19 cellular contexts compared by ENCODE assay signal in genomic region chr5:171577940-171578856, GRCh38.
DNase-seq lines count a peak whose midpoint lies in the region; ATAC-seq, FAIRE-seq and TF ChIP-seq lines count a peak whose summit lies in the region.
"Had no signal": no experiment of that assay in that cellular context is flagged by ENCODE, and none has a peak within 500 bp of the region (broad histone marks: within the 10 kb centered on the region; RNA-seq: fewer than 3 reads in every experiment).

No MANE protein-coding gene starts in this region.

- H3K4me1 Mint-ChIP-seq in effector memory CD8-positive, alpha-beta T cell (ENCODE audit: low read depth in 2 of 2): no peaks in the 10 kb centered on the region
- H3K4me1 Mint-ChIP-seq in activated CD4-positive, alpha-beta T cell treated with anti-CD3 and anti-CD28 coated beads for 36 hours: no peaks in the 10 kb centered on the region
- H3K4me1 Mint-ChIP-seq: activated CD4-positive, alpha-beta T cell treated with anti-CD3 and anti-CD28 coated beads, Interleukin-2, amount 10 ng/mL, durations not matched to agents 24 days and 14 days; naive B cell had no signal

- no peak for FAIRE-seq in pancreas (lab: Jason Lieb, UNC)
- FAIRE-seq: keratinocyte, urothelium cell line had no signal

- peaks cover 31 to 35% of the 10 kb centered on the region in 2 donors for H3K27me3 Mint-ChIP-seq in effector memory CD8-positive, alpha-beta T cell
- H3K27me3 Mint-ChIP-seq in activated CD4-positive, alpha-beta T cell treated with anti-CD3 and anti-CD28 coated beads for 36 hours: peaks cover 6% of the 10 kb centered on the region

- TF ChIP-seq POLR2A in vagina (IDR thresholded peaks at IDR 0.05): no peak

- TF ChIP-seq CTCF in choroid plexus epithelial cell (conservative IDR thresholded peaks at IDR 0.05; ENCODE audit: low read depth, low read length) (no peak), right atrium auricular region (IDR thresholded peaks at IDR 0.05) (no peak), pancreas (IDR thresholded peaks at IDR 0.05) (no peak), vagina (IDR thresholded peaks at IDR 0.05) (no peak)

- H3K4me3 ChIP-seq in choroid plexus epithelial cell (ENCODE audit: low read depth, low read length) (no peak overlapping the region), right atrium auricular region (no peak overlapping the region), pancreas (no peak overlapping the region), vagina (no peak overlapping the region)

- H3K27ac ChIP-seq in right atrium auricular region: peak overlapping the region; percentile 6 to 56
- no peak overlapping the region for H3K27ac ChIP-seq in pancreas
- H3K27ac ChIP-seq in vagina: peak overlapping the region; percentile 70
- H3K27ac ChIP-seq: C4-2B had no signal

- POLR2A ChIA-PET in activated CD4-positive, alpha-beta T cell treated with anti-CD3 and anti-CD28 coated beads for 36 hours (lab: Charles Lee): no interaction called here

- no peaks in the 10 kb centered on the region for H3K9me3 Mint-ChIP-seq in effector memory CD8-positive, alpha-beta T cell
- peaks cover 2% of the 10 kb centered on the region for H3K9me3 Mint-ChIP-seq in activated CD4-positive, alpha-beta T cell treated with anti-CD3 and anti-CD28 coated beads for 36 hours (ENCODE audit: low read depth)

- H3K36me3 ChIP-seq in right atrium auricular region (no peaks in the 10 kb centered on the region), pancreas (no peaks in the 10 kb centered on the region), vagina (no peaks in the 10 kb centered on the region)

- H3K27me3 ChIP-seq in right atrium auricular region (no peaks in the 10 kb centered on the region), pancreas (no peaks in the 10 kb centered on the region), vagina (no peaks in the 10 kb centered on the region)

- CTCF ChIA-PET in activated CD4-positive, alpha-beta T cell treated with anti-CD3 and anti-CD28 coated beads for 36 hours (lab: Charles Lee): no interaction called here

- DNase-seq in choroid plexus epithelial cell (ENCODE audit: low read depth): peak; percentile 23
- DNase-seq in right atrium auricular region (ENCODE audit: low spot score): peak; percentile 75
- DNase-seq in pancreas: peak in 1 of 6 donors; percentile 16
- DNase-seq in vagina (ENCODE audit: extremely low spot score in 2 of 2): peak in 1 of 2 donors; percentile 74
- no peak for DNase-seq in effector memory CD8-positive, alpha-beta T cell
- no peak for DNase-seq in activated CD4-positive, alpha-beta T cell treated with anti-CD3 and anti-CD28 coated beads for 36 hours
- DNase-seq: activated CD4-positive, alpha-beta T cell treated with anti-CD3 and anti-CD28 coated beads, Interleukin-2, amount 10 ng/mL, durations not matched to agents 24 days and 14 days; DND-41; erythroblast; GOT3; IMR-90; naive B cell; SHP77 treated with DMSO at 0.1 percent for 48 hours; stimulated activated CD8-positive, alpha-beta memory T cell treated with anti-CD3 and anti-CD28 coated beads, Interleukin-4, amount 100 ng/mL, for 48 hours; T-helper 9 cell had no signal

- no peaks in the 10 kb centered on the region for H3K36me3 Mint-ChIP-seq in effector memory CD8-positive, alpha-beta T cell (ENCODE audit: insufficient read depth)
- H3K36me3 Mint-ChIP-seq in activated CD4-positive, alpha-beta T cell treated with anti-CD3 and anti-CD28 coated beads for 36 hours (ENCODE audit: low read depth): no peaks in the 10 kb centered on the region

- intact Hi-C loops in pancreas (cut with DNase I) (no loop called here), vagina (cut with DNase I) (loop anchor here (10.0 kb wide), 1 partner anchor 83 kb away; no protein-coding TSS in a partner anchor)
- intact Hi-C loops in activated CD4-positive, alpha-beta T cell treated with anti-CD3 and anti-CD28 coated beads for 36 hours (cut with DNase I, micrococcal nuclease): no loop called here

- WGBS in pancreas, 2 donors: 53 to 58% methylated on average over 13 of the region's 13 CpGs

- peak overlapping the region in 1 of 2 donors; percentile 85 for H3K27ac Mint-ChIP-seq in effector memory CD8-positive, alpha-beta T cell
- no peak overlapping the region for H3K27ac Mint-ChIP-seq in activated CD4-positive, alpha-beta T cell treated with anti-CD3 and anti-CD28 coated beads for 36 hours
- H3K27ac Mint-ChIP-seq: activated CD4-positive, alpha-beta T cell treated with anti-CD3 and anti-CD28 coated beads, Interleukin-2, amount 10 ng/mL, durations not matched to agents 24 days and 14 days had no signal

- H3K4me1 ChIP-seq in right atrium auricular region: peaks cover 0 to 39% of the 10 kb centered on the region in 2 donors
- no peaks in the 10 kb centered on the region for H3K4me1 ChIP-seq in pancreas
- peaks cover 33% of the 10 kb centered on the region for H3K4me1 ChIP-seq in vagina

- H3K9me3 ChIP-seq in right atrium auricular region (no peaks in the 10 kb centered on the region), pancreas (no peaks in the 10 kb centered on the region), vagina (no peaks in the 10 kb centered on the region)

- ATAC-seq in pancreas: peak in 3 of 4 donors; percentile 51 to 60 (median 56)
- ATAC-seq in effector memory CD8-positive, alpha-beta T cell (replicated peaks): no peak
- ATAC-seq in HG03039 (IDR thresholded peaks at IDR 0.05; ENCODE audit: unreplicated experiment): no peak
- ATAC-seq in activated CD4-positive, alpha-beta T cell treated with anti-CD3 and anti-CD28 coated beads for 36 hours: no peak

- H3K4me3 Mint-ChIP-seq in effector memory CD8-positive, alpha-beta T cell: no peak overlapping the region
- H3K4me3 Mint-ChIP-seq in activated CD4-positive, alpha-beta T cell treated with anti-CD3 and anti-CD28 coated beads for 36 hours: no peak overlapping the region
- H3K4me3 Mint-ChIP-seq: activated CD4-positive, alpha-beta T cell treated with anti-CD3 and anti-CD28 coated beads, Interleukin-2, amount 10 ng/mL, durations not matched to agents 24 days and 14 days; naive B cell had no signal

Comparison
In these comparisons a context has a peak if more than half of its experiments do, and no peak if none do; other contexts are left out.
1. DNase-seq: peak in choroid plexus epithelial cell (single experiment) and right atrium auricular region (single experiment); none in effector memory CD8-positive, alpha-beta T cell (0 of 3) and activated CD4-positive, alpha-beta T cell treated with anti-CD3 and anti-CD28 coated beads for 36 hours (single experiment).
2. H3K27ac ChIP-seq: peak in right atrium auricular region (2 of 2) and vagina (single experiment); none in pancreas (0 of 4).
3. ATAC-seq: peak in pancreas (3 of 4); none in effector memory CD8-positive, alpha-beta T cell (single experiment), HG03039 (single experiment) and activated CD4-positive, alpha-beta T cell treated with anti-CD3 and anti-CD28 coated beads for 36 hours (single experiment).